ENCODE assay signal across 13 cellular contexts in the genomic region with DNA sequence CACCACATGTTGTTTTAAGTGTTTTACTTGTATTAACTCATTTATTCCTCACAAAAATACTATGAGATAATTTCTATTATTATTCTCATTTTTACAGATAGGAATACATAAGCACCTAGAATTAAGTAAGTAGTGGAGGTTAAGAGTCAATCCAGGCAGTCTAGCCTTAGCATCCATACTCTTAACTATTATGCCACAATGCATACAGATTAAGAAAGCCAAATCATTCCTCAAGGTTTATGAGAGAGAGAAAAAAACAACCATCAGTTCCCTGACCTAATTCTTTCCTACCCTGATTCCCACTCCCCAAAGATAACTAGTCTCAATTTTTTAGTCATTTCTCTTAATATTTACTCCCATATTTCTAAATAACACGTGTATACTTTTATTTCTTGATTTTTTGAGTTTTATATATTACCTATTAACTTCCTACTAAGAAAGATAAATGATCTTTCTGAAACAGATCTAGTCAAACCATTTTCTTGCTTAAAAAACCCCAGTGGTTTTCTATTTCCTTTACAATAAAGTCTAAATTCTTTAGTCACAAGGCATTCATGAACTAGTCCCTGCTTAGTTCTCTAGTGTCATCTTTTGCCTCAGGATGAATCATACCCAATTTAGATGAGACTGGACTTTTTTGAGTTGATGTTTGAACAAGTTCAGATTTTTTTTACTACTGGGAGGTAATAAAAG. TPM values are rescaled to one million over a fixed set of nuclear protein-coding genes. Genes with fewer than 3 reads are reported as not detected.
DNase-seq lines count a peak whose midpoint lies in the region; ATAC-seq, FAIRE-seq and TF ChIP-seq lines count a peak whose summit lies in the region.
"Had no signal": no experiment of that assay in that cellular context is flagged by ENCODE, and none has a peak within 500 bp of the region (broad histone marks: within the 10 kb centered on the region; RNA-seq: fewer than 3 reads in every experiment).

No MANE protein-coding gene starts in this region.

- CTCF ChIA-PET in activated CD4-positive, alpha-beta memory T cell treated with anti-CD3 and anti-CD28 coated beads, Interleukin-2, amount 10 ng/mL, durations not matched to agents 7 days and 5 days (lab: Charles Lee) = no interaction called here

- TF ChIP-seq CTCF in HFFc6 (IDR thresholded peaks at IDR 0.05) (no peak), keratinocyte (optimal IDR thresholded peaks at IDR 0.05 in 1 of 3, IDR thresholded peaks at IDR 0.05 in 1 of 3, conservative IDR thresholded peaks at IDR 0.05 in 1 of 3; ENCODE audit: extremely low read depth in 1 of 3, insufficient read depth in 2 of 3, low read length in 3 of 3) (no peak), lower lobe of right lung (IDR thresholded peaks at IDR 0.05) (no peak), breast epithelium (IDR thresholded peaks at IDR 0.05) (no peak)

- H3K27ac Mint-ChIP-seq in HFFc6 = peak overlapping the region; percentile 76
- H3K27ac Mint-ChIP-seq in activated CD4-positive, alpha-beta memory T cell treated with anti-CD3 and anti-CD28 coated beads, Interleukin-2, amount 10 ng/mL, durations not matched to agents 7 days and 5 days = peak overlapping the region; percentile 79

- DNase-seq in HFFc6 (peak; percentile 63), keratinocyte (ENCODE audit: low read depth, low spot score) (no peak), lower lobe of right lung (no peak), NCI-H1092 (lab: John Stamatoyannopoulos, UW) (no peak), breast epithelium (ENCODE audit: low spot score in 2 of 2) (no peak)
- DNase-seq in activated CD4-positive, alpha-beta memory T cell treated with anti-CD3 and anti-CD28 coated beads, Interleukin-2, amount 10 ng/mL, durations not matched to agents 7 days and 5 days = no peak
- DNase-seq: DND-41 had no signal

- H3K4me2 ChIP-seq in keratinocyte (ENCODE audit: control insufficient read depth, extremely low read depth, insufficient read depth, low read depth, low read length) = peak overlapping the region; percentile 34

- intact Hi-C loops in lower lobe of right lung (cut with DNase I) = no loop called here
- intact Hi-C loops in breast epithelium (cut with DNase I; ENCODE audit: low total_unique reads) = no loop called here

- H3K4me3 ChIP-seq in keratinocyte (ENCODE audit: control insufficient read depth in 2 of 3, extremely low read depth in 1 of 3, insufficient read depth in 2 of 3, low read depth in 1 of 3, low read length in 3 of 3) (no peak overlapping the region), lower lobe of right lung (no peak overlapping the region), breast epithelium (no peak overlapping the region)
- H3K4me3 ChIP-seq: cardiac muscle cell, gastroesophageal sphincter, K562, right atrium auricular region had no signal

- POLR2A ChIA-PET in activated CD4-positive, alpha-beta memory T cell treated with anti-CD3 and anti-CD28 coated beads, Interleukin-2, amount 10 ng/mL, durations not matched to agents 7 days and 5 days (lab: Charles Lee) = no interaction called here

- no peak for TF ChIP-seq POLR2A in breast epithelium (IDR thresholded peaks at IDR 0.05)

- no peaks in the 10 kb centered on the region for H3K27me3 Mint-ChIP-seq in HFFc6 (ENCODE audit: insufficient read depth)
- H3K27me3 Mint-ChIP-seq in activated CD4-positive, alpha-beta memory T cell treated with anti-CD3 and anti-CD28 coated beads, Interleukin-2, amount 10 ng/mL, durations not matched to agents 7 days and 5 days = no peaks in the 10 kb centered on the region

- peak overlapping the region; percentile 33 for H3K4me3 Mint-ChIP-seq in HFFc6
- H3K4me3 Mint-ChIP-seq in activated CD4-positive, alpha-beta memory T cell treated with anti-CD3 and anti-CD28 coated beads, Interleukin-2, amount 10 ng/mL, durations not matched to agents 7 days and 5 days = no peak overlapping the region

- H3K9me3 ChIP-seq in keratinocyte (ENCODE audit: control insufficient read depth, low read depth, low read length) (no peaks in the 10 kb centered on the region), lower lobe of right lung (no peaks in the 10 kb centered on the region), breast epithelium (no peaks in the 10 kb centered on the region)
- H3K9me3 ChIP-seq: gastroesophageal sphincter, right atrium auricular region had no signal

- no peaks in the 10 kb centered on the region; the same call in 1 of the 2 replicates for H3K9me3 Mint-ChIP-seq in HFFc6
- no peaks in the 10 kb centered on the region for H3K9me3 Mint-ChIP-seq in activated CD4-positive, alpha-beta memory T cell treated with anti-CD3 and anti-CD28 coated beads, Interleukin-2, amount 10 ng/mL, durations not matched to agents 7 days and 5 days

- H4K20me1 ChIP-seq in keratinocyte (ENCODE audit: control insufficient read depth, extremely low read depth, insufficient read depth, low read length) = no peaks in the 10 kb centered on the region

- H3K4me1 ChIP-seq in keratinocyte (ENCODE audit: control insufficient read depth, extremely low read depth, insufficient read depth, low read length) = peaks cover 45% of the 10 kb centered on the region
- H3K4me1 ChIP-seq in lower lobe of right lung = no peaks in the 10 kb centered on the region
- no peaks in the 10 kb centered on the region for H3K4me1 ChIP-seq in breast epithelium
- H3K4me1 ChIP-seq: gastroesophageal sphincter, right atrium auricular region had no signal

- H2AFZ ChIP-seq in keratinocyte (ENCODE audit: control insufficient read depth, low read length) = no peak overlapping the region

- peaks cover 30% of the 10 kb centered on the region for H3K36me3 Mint-ChIP-seq in HFFc6 (ENCODE audit: low read depth)
- peaks cover 57% of the 10 kb centered on the region for H3K36me3 Mint-ChIP-seq in activated CD4-positive, alpha-beta memory T cell treated with anti-CD3 and anti-CD28 coated beads, Interleukin-2, amount 10 ng/mL, durations not matched to agents 7 days and 5 days (ENCODE audit: low read depth)

- no peak overlapping the region for H3K9ac ChIP-seq in keratinocyte (ENCODE audit: control insufficient read depth, extremely low read depth, insufficient read depth, low read length)

- H3K4me1 Mint-ChIP-seq in HFFc6 (ENCODE audit: low read depth) = peaks cover 71% of the 10 kb centered on the region
- peaks cover 44% of the 10 kb centered on the region for H3K4me1 Mint-ChIP-seq in activated CD4-positive, alpha-beta memory T cell treated with anti-CD3 and anti-CD28 coated beads, Interleukin-2, amount 10 ng/mL, durations not matched to agents 7 days and 5 days

- dilution Hi-C loops in keratinocyte (cut with MboI; ENCODE audit: extremely low pct_ligation_motif_present, low sequenced_read_pairs) = no loop called here

- peaks cover 2 to 7% of the 10 kb centered on the region in 2 experiments for H3K36me3 ChIP-seq in keratinocyte (ENCODE audit: control insufficient read depth in 2 of 2, extremely low read depth in 1 of 2, insufficient read depth in 2 of 2, low read length in 2 of 2)
- H3K36me3 ChIP-seq in lower lobe of right lung = peaks cover 20% of the 10 kb centered on the region
- no peaks in the 10 kb centered on the region for H3K36me3 ChIP-seq in breast epithelium
- H3K36me3 ChIP-seq: right atrium auricular region had no signal

- no peaks in the 10 kb centered on the region for H3K9me1 ChIP-seq in keratinocyte (ENCODE audit: control insufficient read depth, extremely low read depth, insufficient read depth, low read length)

- H3K27me3 ChIP-seq in keratinocyte (ENCODE audit: control insufficient read depth, extremely low read depth, insufficient read depth, low read length) (no peaks in the 10 kb centered on the region), lower lobe of right lung (ENCODE audit: low read depth) (no peaks in the 10 kb centered on the region), breast epithelium (no peaks in the 10 kb centered on the region)
- H3K27me3 ChIP-seq: cardiac muscle cell, gastroesophageal sphincter, right atrium auricular region had no signal

- H3K79me2 ChIP-seq in keratinocyte (ENCODE audit: control insufficient read depth, insufficient read depth, low read length) = peaks cover 53% of the 10 kb centered on the region

- peak overlapping the region; percentile 69 for H3K27ac ChIP-seq in keratinocyte (ENCODE audit: control insufficient read depth, insufficient read depth, low read length)
- no peak overlapping the region for H3K27ac ChIP-seq in lower lobe of right lung
- no peak overlapping the region for H3K27ac ChIP-seq in breast epithelium
- H3K27ac ChIP-seq: cardiac muscle cell, gastroesophageal sphincter, right atrium auricular region had no signal

- ATAC-seq in GM18508 (IDR thresholded peaks at IDR 0.05; ENCODE audit: insufficient read depth, unreplicated experiment) (peak; percentile 52), lower lobe of right lung (no peak), HG02884 (IDR thresholded peaks at IDR 0.05; ENCODE audit: unreplicated experiment) (no peak)
- ATAC-seq: gastroesophageal sphincter had no signal

- FAIRE-seq in keratinocyte (lab: Jason Lieb, UNC) = peak; percentile 87
- FAIRE-seq: K562 had no signal

RNA-seq across cellular contexts. Expression of a gene that starts 16.0 kb away (rescaled TPM):
- total RNA-seq in HFFc6 (2021; fragmentation: NEBNext Ultra II Directional; extraction: Animal tissue kit (Norgen Biotek cat#: 25700)) = 100 to 1,000 TPM in 2 of 6 experiments, 10 to 100 TPM in 4; 84.7 to 137 (median 94.7) TPM
- total RNA-seq in activated CD4-positive, alpha-beta memory T cell treated with anti-CD3 and anti-CD28 coated beads, Interleukin-2, amount 10 ng/mL, durations not matched to agents 7 days and 5 days = 100 to 1,000 TPM; 116 to 117 TPM
- polyA plus RNA-seq in keratinocyte = 142 to 250 TPM (median 221 TPM) in 3 replicates
- polyA plus RNA-seq in keratinocyte (2011; ENCODE audit: low read depth) = 23.3 TPM
- polyA plus RNA-seq in keratinocyte (2011; cell fraction: cytosol; rRNA removed) = 121 and 215 TPM in 2 replicates
- polyA plus RNA-seq in keratinocyte (2011; cell fraction: nucleus; rRNA removed) = 251 and 367 TPM in 2 replicates
- 23.6 and 108 TPM in 2 replicates for polyA plus RNA-seq in keratinocyte (2012; ENCODE audit: low replicate concordance)
- 50.0 to 680 TPM (median 278 TPM) in 3 replicates for polyA minus RNA-seq in keratinocyte
- polyA minus RNA-seq in keratinocyte (2011; cell fraction: cytosol; rRNA and poly(A)+ RNA removed) = 155 TPM
- 208 and 450 TPM in 2 replicates for polyA minus RNA-seq in keratinocyte (2011; cell fraction: nucleus; rRNA and poly(A)+ RNA removed)
- total RNA-seq in lower lobe of right lung (54.4 TPM), breast epithelium (10 to 100 TPM; 37.8 to 85.5 (median 50.5) TPM)
